ENCODE assay signal across 9 cellular contexts in genomic region chr6:35469711-35470662, GRCh38. TPM values are rescaled to one million over a fixed set of nuclear protein-coding genes. Genes with fewer than 3 reads are reported as not detected.
A peak's percentile ranks its signal among the peaks of the same experiment; 100 is the strongest.
DNase-seq lines count a peak whose midpoint lies in the region; ATAC-seq and TF ChIP-seq lines count a peak whose summit lies in the region.
"Had no signal": no experiment of that assay in that cellular context is flagged by ENCODE, and none has a peak within 500 bp of the region (broad histone marks: within the 10 kb centered on the region; RNA-seq: fewer than 3 reads in every experiment).

No MANE protein-coding gene starts in this region.

- H2AFZ ChIP-seq in OCI-LY7 (ENCODE audit: low read length): no peak overlapping the region

- POLR2A ChIA-PET in OCI-LY7 (lab: Charles Lee): interaction anchor here (0.5 to 2.9 kb wide), 3 partner anchors 12 to 242 kb away, joined by 3 to 21 read pairs (median 3); no protein-coding TSS in a partner anchor

- H3K4me3 Mint-ChIP-seq in nephron: peak overlapping the region; percentile 87 to 98 (median 97)

- H3K4me3 ChIP-seq in GM12875 (ENCODE audit: low read depth, low read length) (peak overlapping the region; percentile 84), OCI-LY7 (ENCODE audit: low read depth, low read length, poor library complexity, severe bottlenecking) (peak overlapping the region; percentile 91)

- BruUV-seq in OCI-LY7 (replicated peaks; lab: Mats Ljungman, UMichigan): no TSS peak

- peak overlapping the region; percentile 99 for H3K4me2 ChIP-seq in OCI-LY7 (ENCODE audit: low read length)

- H3K27me3 Mint-ChIP-seq in nephron (ENCODE audit: low read depth): no peaks in the 10 kb centered on the region

- TF ChIP-seq CTCF in GM12875 (IDR thresholded peaks at IDR 0.05; ENCODE audit: borderline replicate concordance, insufficient read depth, low read depth, low read length) (no peak), OCI-LY7 (conservative IDR thresholded peaks at IDR 0.05; ENCODE audit: low read length) (no peak), nephron (IDR thresholded peaks at IDR 0.05; ENCODE audit: unreplicated experiment in 3 of 3) (no peak)

- H4K20me1 ChIP-seq in OCI-LY7 (ENCODE audit: insufficient read depth, low read length): peaks cover 25% of the 10 kb centered on the region

- peaks cover 86% of the 10 kb centered on the region for H3K36me3 ChIP-seq in OCI-LY7 (ENCODE audit: insufficient read depth, low read length)

- H3K9me3 ChIP-seq in OCI-LY7 (ENCODE audit: low read length): no peaks in the 10 kb centered on the region

- H3K4me1 ChIP-seq in OCI-LY7 (ENCODE audit: insufficient read depth, low read length, poor library complexity, severe bottlenecking): peaks cover 38% of the 10 kb centered on the region

- H3K79me2 ChIP-seq in OCI-LY7 (ENCODE audit: insufficient read depth, low read depth, low read length): peaks cover 32% of the 10 kb centered on the region

- peak overlapping the region; percentile 83 for H3K27ac ChIP-seq in OCI-LY7 (ENCODE audit: low read depth, low read length, poor library complexity, severe bottlenecking)

- no peak for ATAC-seq in GM19397 (IDR thresholded peaks at IDR 0.05; ENCODE audit: unreplicated experiment)

- no peak for DNase-seq in OCI-LY7 (ENCODE audit: low spot score)
- DNase-seq in dermis blood vessel endothelial cell: peak; percentile 25
- no peak for DNase-seq in mesenteric fat pad (ENCODE audit: low spot score)
- DNase-seq in NCI-H1694 treated with DMSO at 0.1 percent for 48 hours (lab: John Stamatoyannopoulos, UW): no peak
- DNase-seq in Kasumi-1 (lab: John Stamatoyannopoulos, UW): no peak

- peaks cover 36% of the 10 kb centered on the region for H3K4me1 Mint-ChIP-seq in nephron

- peak overlapping the region; percentile 87 to 97 (median 96) for H3K27ac Mint-ChIP-seq in nephron

- intact Hi-C loops in OCI-LY7 (cut with micrococcal nuclease; ENCODE audit: unreplicated experiment): no loop called here

- H3K9me3 Mint-ChIP-seq in nephron: no peaks in the 10 kb centered on the region

- no peaks in the 10 kb centered on the region for H3K9me2 ChIP-seq in OCI-LY7 (ENCODE audit: insufficient read depth, low read length)

- peaks cover 45% of the 10 kb centered on the region for H3K36me3 Mint-ChIP-seq in nephron (ENCODE audit: low read depth)

- CTCF ChIA-PET in OCI-LY7 (lab: Charles Lee; ENCODE audit: unreplicated experiment): interaction anchor here (0.6 kb wide), 1 partner anchor 450 kb away, joined by 3 read pairs; no protein-coding TSS in a partner anchor

RNA-seq across cellular contexts. Expression of gene RPL10A, which starts 1.8 kb away (rescaled TPM):
- total RNA-seq in OCI-LY7 (2014; rRNA removed; shearing (Covaris generic)): 2,473 and 2,643 TPM in 2 replicates
- total RNA-seq in OCI-LY7 (2022): 1,541 and 1,581 TPM in 2 replicates
- 1,962 and 2,039 TPM in 2 replicates for total RNA-seq in dermis blood vessel endothelial cell
- total RNA-seq in mesenteric fat pad: 919 TPM

RNA-seq across cellular contexts. Expression of gene FANCE, which starts 17.8 kb away (rescaled TPM):
- total RNA-seq in OCI-LY7 (2014; rRNA removed; shearing (Covaris generic)): 12.4 and 14.4 TPM in 2 replicates
- total RNA-seq in OCI-LY7 (2022) (17.4 and 19.9 TPM in 2 replicates), dermis blood vessel endothelial cell (14.5 and 18.0 TPM in 2 replicates), mesenteric fat pad (1.9 TPM)

RNA-seq across cellular contexts. Expression of gene TEAD3, which starts 26.9 kb away (rescaled TPM):
- not detected in 2 replicates for total RNA-seq in OCI-LY7 (2014; rRNA removed; shearing (Covaris generic))
- total RNA-seq in OCI-LY7 (2022): not detected in 2 replicates
- total RNA-seq in dermis blood vessel endothelial cell: 0.33 and 0.68 TPM in 2 replicates
- 25.3 TPM for total RNA-seq in mesenteric fat pad

RNA-seq across cellular contexts. Expression of gene TULP1, which starts 42.7 kb away (rescaled TPM):
- total RNA-seq in OCI-LY7 (2014; rRNA removed; shearing (Covaris generic)): not detected in 2 replicates
- total RNA-seq in OCI-LY7 (2022): not detected in 2 replicates
- total RNA-seq in dermis blood vessel endothelial cell: not detected in 2 replicates
- total RNA-seq in mesenteric fat pad: not detected
- total RNA-seq: activated CD8-positive, alpha-beta memory T cell treated with anti-CD3 and anti-CD28 coated beads for 36 hours had no signal

Comparison
In these comparisons a context has a peak if more than half of its experiments do, and no peak if none do; other contexts are left out.
1. RNA of gene TEAD3, which starts 26.9 kb away (total RNA-seq): 25.3 TPM in mesenteric fat pad (single experiment); 0.33 to 0.68 TPM in dermis blood vessel endothelial cell and not detected in OCI-LY7; every median in the first group is over 10 times any median in the second.